Comparison of ENCODE assay signal across 8 cellular contexts in genomic region chr12:54579696-54580333, GRCh38. TPM values are rescaled to one million over a fixed set of nuclear protein-coding genes. Genes with fewer than 3 reads are reported as not detected.
A peak's percentile ranks its signal among the peaks of the same experiment; 100 is the strongest.
DNase-seq lines count a peak whose midpoint lies in the region; ATAC-seq and TF ChIP-seq lines count a peak whose summit lies in the region.

No MANE protein-coding gene starts in this region.

- peak; percentile 92 for DNase-seq in Calu3
- peak; percentile 10 for DNase-seq in OCI-M2 (lab: John Stamatoyannopoulos, UW; ENCODE audit: unreplicated experiment)
- DNase-seq in activated T-cell treated with anti-CD3 and anti-CD28 coated beads, Interleukin-2, amount 50 U/mL, for 4 hours, result peak; percentile 81
- DNase-seq in fibroblast of the aortic adventitia (ENCODE audit: low read depth), result peak; percentile 78

- no peak overlapping the region for H3K27ac Mint-ChIP-seq in Calu3 (ENCODE audit: unreplicated experiment)

- intact Hi-C loops in Calu3 (cut with micrococcal nuclease; ENCODE audit: unreplicated experiment), result loop anchor here (2.0 kb wide), 1 partner anchor 23 kb away; no protein-coding TSS in a partner anchor

- peak; percentile 97 for ATAC-seq in GM19397 (IDR thresholded peaks at IDR 0.05; ENCODE audit: unreplicated experiment)
- peak; percentile 96 for ATAC-seq in HG03442 (IDR thresholded peaks at IDR 0.05; ENCODE audit: unreplicated experiment)
- peak; percentile 94 to 95 for ATAC-seq in activated T-cell treated with anti-CD3 and anti-CD28 coated beads, Interleukin-2, amount 50 U/mL, for 4 hours

- no peaks in the 10 kb centered on the region for H3K9me3 Mint-ChIP-seq in Calu3 (ENCODE audit: low read depth, unreplicated experiment)
- H3K9me3 Mint-ChIP-seq in activated T-cell treated with anti-CD3 and anti-CD28 coated beads, Interleukin-2, amount 50 U/mL, for 4 hours, result no peaks in the 10 kb centered on the region

- peaks cover 100% of the 10 kb centered on the region for H3K27me3 Mint-ChIP-seq in Calu3 (ENCODE audit: unreplicated experiment)
- H3K27me3 Mint-ChIP-seq in activated T-cell treated with anti-CD3 and anti-CD28 coated beads, Interleukin-2, amount 50 U/mL, for 4 hours (ENCODE audit: low read depth), result peaks cover 7% of the 10 kb centered on the region

- H3K4me1 Mint-ChIP-seq in Calu3 (ENCODE audit: low read depth, unreplicated experiment), result no peaks in the 10 kb centered on the region
- peaks cover 5% of the 10 kb centered on the region for H3K4me1 Mint-ChIP-seq in activated T-cell treated with anti-CD3 and anti-CD28 coated beads, Interleukin-2, amount 50 U/mL, for 4 hours (ENCODE audit: low read depth)

- no TSS peak for BruUV-seq in Calu3 (replicated peaks; lab: Mats Ljungman, UMichigan)

- H3K9ac ChIP-seq in subcutaneous abdominal adipose tissue (ENCODE audit: low read length in 5 of 5), result peak overlapping the region in 3 of 5 donors; percentile 19 to 45 (median 39)

- CTCF ChIA-PET in Calu3 (lab: Charles Lee), result interaction anchor here (0.5 to 2.2 kb wide), 11 partner anchors 9 to 154 kb away, joined by 3 to 7 read pairs (median 3); partner anchors contain the start of gene PPP1R1A

- H3K9me3 ChIP-seq in neutrophil (no peaks in the 10 kb centered on the region), subcutaneous abdominal adipose tissue (ENCODE audit: control insufficient read depth in 5 of 5, low read length in 5 of 5) (no peaks in the 10 kb centered on the region)

- no peak overlapping the region for H3K27ac ChIP-seq in neutrophil
- no peak overlapping the region for H3K27ac ChIP-seq in subcutaneous abdominal adipose tissue (ENCODE audit: low read depth, low read length)

- no peaks in the 10 kb centered on the region for H3K36me3 Mint-ChIP-seq in Calu3 (ENCODE audit: insufficient read depth, unreplicated experiment)
- H3K36me3 Mint-ChIP-seq in activated T-cell treated with anti-CD3 and anti-CD28 coated beads, Interleukin-2, amount 50 U/mL, for 4 hours (ENCODE audit: insufficient read depth), result peaks cover 6% of the 10 kb centered on the region

- H3K36me3 ChIP-seq in neutrophil (peaks cover 41% of the 10 kb centered on the region), subcutaneous abdominal adipose tissue (ENCODE audit: control insufficient read depth in 5 of 5, insufficient read depth in 5 of 5, low read length in 5 of 5) (peaks cover 4 to 59% (median 49%) of the 10 kb centered on the region in 5 donors)

- H3K4me1 ChIP-seq in neutrophil (ENCODE audit: control insufficient read depth in 1 of 2, insufficient read depth in 1 of 2, low read depth in 1 of 2, low read length in 1 of 2) (no peaks in the 10 kb centered on the region), subcutaneous abdominal adipose tissue (ENCODE audit: control insufficient read depth in 5 of 5, insufficient read depth in 5 of 5, low read length in 5 of 5) (peaks cover 2 to 22% (median 7%) of the 10 kb centered on the region in 5 donors)

- H3K4me3 Mint-ChIP-seq in Calu3 (ENCODE audit: low read depth, unreplicated experiment), result no peak overlapping the region
- H3K4me3 Mint-ChIP-seq in activated T-cell treated with anti-CD3 and anti-CD28 coated beads, Interleukin-2, amount 50 U/mL, for 4 hours, result no peak overlapping the region

- peak; percentile 99 for TF ChIP-seq CTCF in Calu3 (IDR thresholded peaks at IDR 0.05; ENCODE audit: unreplicated experiment)
- TF ChIP-seq CTCF in fibroblast of the aortic adventitia (IDR thresholded peaks at IDR 0.05; ENCODE audit: insufficient read depth, low read length), result peak; percentile 100
- peak; percentile 92 for TF ChIP-seq CTCF in neutrophil (IDR thresholded peaks at IDR 0.05)

- no peak overlapping the region for H3K4me3 ChIP-seq in fibroblast of the aortic adventitia (ENCODE audit: low read depth, low read length)
- H3K4me3 ChIP-seq in neutrophil (ENCODE audit: low read depth in 1 of 2, low read length in 1 of 2), result no peak overlapping the region
- H3K4me3 ChIP-seq in subcutaneous abdominal adipose tissue (ENCODE audit: low read depth in 1 of 5, low read length in 5 of 5), result no peak overlapping the region

- H3K27me3 ChIP-seq in neutrophil, result peaks cover 23% of the 10 kb centered on the region
- H3K27me3 ChIP-seq in subcutaneous abdominal adipose tissue (ENCODE audit: control insufficient read depth in 5 of 5, insufficient read depth in 4 of 5, low read length in 5 of 5), result no peaks in the 10 kb centered on the region

RNA-seq across cellular contexts. Expression of gene PPP1R1A, which starts 8.6 kb away (rescaled TPM):
- total RNA-seq in Calu3 (2022) (0.26 TPM in 1 of 2 replicates, not detected in the other), fibroblast of the aortic adventitia (ENCODE audit: low replicate concordance) (not detected in 2 replicates)
- not detected for total RNA-seq in activated T-cell treated with anti-CD3 and anti-CD28 coated beads, Interleukin-2, amount 50 U/mL, for 4 hours

RNA-seq across cellular contexts. Expression of gene PDE1B, which starts 30.4 kb away (rescaled TPM):
- not detected in 2 replicates for total RNA-seq in Calu3 (2022)
- total RNA-seq in activated T-cell treated with anti-CD3 and anti-CD28 coated beads, Interleukin-2, amount 50 U/mL, for 4 hours, result 1 to 10 TPM; 6.9 to 8.7 (median 7.9) TPM
- total RNA-seq in fibroblast of the aortic adventitia (ENCODE audit: low replicate concordance), result 2.0 TPM in 1 of 2 replicates, not detected in the other

RNA-seq across cellular contexts. Expression of gene LACRT, which starts 54.9 kb away (rescaled TPM):
- total RNA-seq in Calu3 (2022) (not detected in 2 replicates), fibroblast of the aortic adventitia (ENCODE audit: low replicate concordance) (not detected in 2 replicates)
- total RNA-seq in activated T-cell treated with anti-CD3 and anti-CD28 coated beads, Interleukin-2, amount 50 U/mL, for 4 hours, result not detected

Comparison
In these comparisons a context has a peak if more than half of its experiments do, and no peak if none do; other contexts are left out.
1. DNase-seq: peak in every context shown above with its lines; median percentile 92 in Calu3; 81 in activated T-cell treated with anti-CD3 and anti-CD28 coated beads, Interleukin-2, amount 50 U/mL, for 4 hours; 78 in fibroblast of the aortic adventitia; 10 in OCI-M2.